15 cellular contexts compared by ENCODE assay signal in genomic region chr3:36557021-36557707, GRCh38.
DNase-seq lines count a peak whose midpoint lies in the region; ATAC-seq, FAIRE-seq and TF ChIP-seq lines count a peak whose summit lies in the region.
"Had no signal": no experiment of that assay in that cellular context is flagged by ENCODE, and none has a peak within 500 bp of the region (broad histone marks: within the 10 kb centered on the region; RNA-seq: fewer than 3 reads in every experiment).

No MANE protein-coding gene starts in this region.

- no peak overlapping the region for H2AFZ ChIP-seq in GM12878 (ENCODE audit: control insufficient read depth, low read depth, low read length)

- no peaks in the 10 kb centered on the region for H3K9me3 ChIP-seq in GM12878 (replicated peaks; ENCODE audit: control insufficient read depth, insufficient read depth, low read length)
- H3K9me3 ChIP-seq in colonic mucosa = no peaks in the 10 kb centered on the region
- H3K9me3 ChIP-seq in upper lobe of right lung = no peaks in the 10 kb centered on the region

- BruUV-seq in GM12878 (replicated peaks; lab: Mats Ljungman, UMichigan) = no TSS peak

- FAIRE-seq in GM12878 (lab: Jason Lieb, UNC) = no peak
- FAIRE-seq: endometrium, H1, TTC549 had no signal

- H3K79me2 ChIP-seq in GM12878 (ENCODE audit: control insufficient read depth, insufficient read depth, low read length) = no peaks in the 10 kb centered on the region

- no peak for TF ChIP-seq CTCF in GM12878 (IDR thresholded peaks at IDR 0.05 in 2 of 3, conservative IDR thresholded peaks at IDR 0.05 in 1 of 3; ENCODE audit: control insufficient read depth in 2 of 3, extremely low read depth in 1 of 3, insufficient read depth in 1 of 3, low read depth in 3 of 3, low read length in 3 of 3)
- TF ChIP-seq CTCF in colonic mucosa (IDR thresholded peaks at IDR 0.05) = no peak
- no peak for TF ChIP-seq CTCF in upper lobe of right lung (IDR thresholded peaks at IDR 0.05)

- RAD21 ChIA-PET in GM12878 (lab: Charles Lee; ENCODE audit: unreplicated experiment) = no interaction called here

- POLR2A ChIA-PET in GM12878 (lab: Charles Lee) = no interaction called here

- ATAC-seq in GM18511 (IDR thresholded peaks at IDR 0.05; ENCODE audit: unreplicated experiment) = peak; percentile 95
- ATAC-seq in GM21526 (IDR thresholded peaks at IDR 0.05; ENCODE audit: low FRiP score, unreplicated experiment) = peak; percentile 89
- peak; percentile 71 for ATAC-seq in HG03097 (IDR thresholded peaks at IDR 0.05; ENCODE audit: low FRiP score, unreplicated experiment)
- peak; percentile 59 for ATAC-seq in GM12878
- no peak for ATAC-seq in upper lobe of right lung
- ATAC-seq in GM19455 (IDR thresholded peaks at IDR 0.05; ENCODE audit: unreplicated experiment) = no peak

- intact Hi-C loops in GM12878 (cut with micrococcal nuclease; ENCODE audit: unreplicated experiment) = no loop called here
- intact Hi-C loops in colonic mucosa (cut with DNase I) = no loop called here
- intact Hi-C loops in upper lobe of right lung (cut with DNase I) = no loop called here

- H3K4me1 ChIP-seq in GM12878 (ENCODE audit: control insufficient read depth, insufficient read depth, low read length) (peaks cover 6% of the 10 kb centered on the region; the same call in 1 of the 2 replicates), colonic mucosa (no peaks in the 10 kb centered on the region), upper lobe of right lung (no peaks in the 10 kb centered on the region)

- 2% methylated on average over 2 of the region's 2 CpGs for WGBS in GM12878 (ENCODE audit: insufficient coverage, insufficient replicate concordance, low lambda C conversion rate, missing lambda C conversion rate)

- H3K4me3 ChIP-seq in GM12878 (no peak overlapping the region), colonic mucosa (no peak overlapping the region), upper lobe of right lung (no peak overlapping the region)

- CTCF ChIA-PET in GM12878 (lab: Yijun Ruan, JAX) = no interaction called here

- no peak for TF ChIP-seq EP300 in GM12878 (IDR thresholded peaks at IDR 0.05; ENCODE audit: borderline replicate concordance in 1 of 2, control insufficient read depth in 1 of 2, low read depth in 2 of 2, low read length in 2 of 2)

- SMC1A ChIA-PET in GM12878 (lab: Charles Lee; ENCODE audit: uncharacterized antibody, unreplicated experiment) = no interaction called here

- H3K27ac ChIP-seq in GM12878 (ENCODE audit: control insufficient read depth, insufficient read depth) (no peak overlapping the region), colonic mucosa (no peak overlapping the region), substantia nigra (ENCODE audit: low read depth, low read length, poor library complexity, severe bottlenecking) (no peak overlapping the region), upper lobe of right lung (no peak overlapping the region)

- H3K36me3 ChIP-seq in GM12878 (ENCODE audit: control insufficient read depth in 2 of 2, insufficient read depth in 2 of 2, low read length in 1 of 2) = no peaks in the 10 kb centered on the region
- no peaks in the 10 kb centered on the region for H3K36me3 ChIP-seq in colonic mucosa
- no peaks in the 10 kb centered on the region for H3K36me3 ChIP-seq in upper lobe of right lung

- H3K9ac ChIP-seq in GM12878 (ENCODE audit: control insufficient read depth, insufficient read depth, low read length) (no peak overlapping the region), colonic mucosa (ENCODE audit: low read depth in 2 of 2, low read length in 2 of 2) (no peak overlapping the region)

- no peak for TF ChIP-seq RAD21 in GM12878 (IDR thresholded peaks at IDR 0.05; ENCODE audit: insufficient read depth, low read depth, low read length)

- DNase-seq in GM12878 (ENCODE audit: low read depth, low spot score) (no peak), colonic mucosa (no peak), substantia nigra (lab: John Stamatoyannopoulos, UW) (no peak), upper lobe of right lung (no peak)
- DNase-seq: activated CD8-positive, alpha-beta memory T cell treated with anti-CD3 and anti-CD28 coated beads, Interleukin-2, amount 50 U/mL, for 48 hours; aorta; GDM1; midbrain had no signal

- H3K27me3 ChIP-seq in GM12878 (replicated peaks in 1 of 2; ENCODE audit: control insufficient read depth in 2 of 2, insufficient read depth in 2 of 2, low read length in 1 of 2) = no peaks in the 10 kb centered on the region
- H3K27me3 ChIP-seq in colonic mucosa = no peaks in the 10 kb centered on the region
- H3K27me3 ChIP-seq in upper lobe of right lung = no peaks in the 10 kb centered on the region

- in situ Hi-C loops in GM12878 (cut with MboI) = no loop called here

- H4K20me1 ChIP-seq in GM12878 (ENCODE audit: control insufficient read depth, insufficient read depth) = no peaks in the 10 kb centered on the region

- TF ChIP-seq POLR2A in GM12878 (IDR thresholded peaks at IDR 0.05; ENCODE audit: low read depth, low read length) = no peak

- H3K4me2 ChIP-seq in GM12878 (ENCODE audit: control insufficient read depth, insufficient read depth) = no peak overlapping the region

TF ChIP-seq in GM12878, 131 proteins besides CTCF, POLR2A, EP300 and RAD21:
- no peak for TF ChIP-seq MEF2B (IDR thresholded peaks at IDR 0.05; ENCODE audit: partially characterized antibody, poor library complexity, severe bottlenecking)

Comparison
In these comparisons a context has a peak if more than half of its experiments do, and no peak if none do; other contexts are left out.
1. ATAC-seq: peak in GM18511 (single experiment), GM21526 (single experiment), HG03097 (single experiment) and GM12878 (single experiment); none in upper lobe of right lung (single experiment) and GM19455 (single experiment).